ENCODE assay signal across 19 cellular contexts in the genomic region with DNA sequence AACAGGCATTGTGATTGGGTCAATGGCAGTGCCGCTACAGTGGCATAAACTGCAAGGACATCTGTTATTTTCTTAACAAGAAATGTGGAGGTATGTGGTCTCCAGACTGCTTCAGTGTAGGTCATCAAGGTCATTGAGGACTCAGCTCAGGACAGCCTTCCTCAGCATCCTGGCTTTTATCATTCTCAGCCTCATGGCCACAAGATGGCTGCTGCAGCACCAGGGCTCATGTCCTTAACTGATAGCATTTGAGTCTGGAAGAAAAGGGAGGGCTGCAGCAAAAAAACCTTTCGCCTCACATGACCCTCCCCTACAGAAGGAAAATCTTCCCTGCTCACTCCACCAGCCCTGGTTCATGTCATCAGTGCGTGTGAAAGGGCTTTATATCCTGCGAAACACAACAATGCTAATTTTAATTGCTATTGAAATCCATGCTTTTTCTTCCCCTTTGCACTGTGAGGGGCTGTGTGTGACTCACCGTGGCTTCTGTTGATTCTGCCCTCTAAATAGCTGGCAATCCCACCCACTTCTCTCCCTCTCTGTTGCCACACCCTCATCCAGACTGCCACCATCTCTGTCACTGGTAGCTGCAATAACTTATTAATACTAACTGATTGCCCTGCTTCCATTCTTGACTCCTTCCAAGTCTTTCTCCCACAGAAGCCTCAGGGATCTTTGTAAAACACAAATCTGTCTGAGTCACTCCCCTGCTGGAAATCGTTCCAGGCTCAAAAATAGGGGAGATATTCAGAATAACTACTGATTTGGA. TPM values are rescaled to one million over a fixed set of nuclear protein-coding genes. Genes with fewer than 3 reads are reported as not detected.
A peak's percentile ranks its signal among the peaks of the same experiment; 100 is the strongest.
DNase-seq lines count a peak whose midpoint lies in the region; ATAC-seq, FAIRE-seq and TF ChIP-seq lines count a peak whose summit lies in the region.
"Had no signal": no experiment of that assay in that cellular context is flagged by ENCODE, and none has a peak within 500 bp of the region (broad histone marks: within the 10 kb centered on the region; RNA-seq: fewer than 3 reads in every experiment).

No MANE protein-coding gene starts in this region.

- ATAC-seq in A549, result peak in 1 of 2 experiments; percentile 46; a peak in 3 of 6 replicates
- ATAC-seq in HG03520 (IDR thresholded peaks at IDR 0.05; ENCODE audit: unreplicated experiment), result no peak
- no peak for ATAC-seq in GM18867 (IDR thresholded peaks at IDR 0.05; ENCODE audit: unreplicated experiment)
- ATAC-seq: activated CD8-positive, alpha-beta memory T cell treated with anti-CD3 and anti-CD28 coated beads, Interleukin-2, amount 10 ng/mL, durations not matched to agents 7 days and 5 days had no signal

- no peak for TF ChIP-seq CTCF in A549 (IDR thresholded peaks at IDR 0.05)

- WGBS in A549 (ENCODE audit: missing lambda C conversion rate), result 71% methylated on average over 6 of the region's 6 CpGs

- DNase-seq in A549 (ENCODE audit: low read depth in 1 of 2, low spot score in 1 of 2) (no peak), HT1080 (ENCODE audit: low read depth) (peak; percentile 39), astrocyte of the hippocampus (ENCODE audit: low read depth, low spot score) (peak; percentile 56), iris pigment epithelial cell (ENCODE audit: low read depth) (peak; percentile 52), SK-N-DZ (ENCODE audit: low spot score) (no peak), DMS53 (lab: John Stamatoyannopoulos, UW) (no peak)
- DNase-seq: activated B cell treated with CpG ODN at 0.5 μM for 24 hours; activated CD8-positive, alpha-beta memory T cell treated with anti-CD3 and anti-CD28 coated beads, Interleukin-2, amount 10 ng/mL, durations not matched to agents 7 days and 5 days; activated naive CD4-positive, alpha-beta T cell treated with anti-CD3 and anti-CD28 coated beads, Interleukin-2, amount 50 U/mL, for 16 hours; DMS 273 treated with DMSO at 0.1 percent for 48 hours; NCI-H1930; NK-92 treated with Interleukin-12 subunit alpha and Interleukin-12 subunit beta, amount 100 ng/mL, for 24 hours; transverse colon had no signal

- peak overlapping the region; percentile 15; the same call in 2 of the 3 replicates for H3K4me2 ChIP-seq in A549

- TF ChIP-seq EP300 in A549 (IDR thresholded peaks at IDR 0.05), result no peak

- no peak for TF ChIP-seq POLR2A in A549 (IDR thresholded peaks at IDR 0.05; ENCODE audit: low read length)

- CTCF ChIA-PET in A549 (lab: Yijun Ruan, JAX), result interaction anchor here (0.9 to 20.4 kb wide), 7 partner anchors 9 to 39 kb away, joined by 3 to 281 read pairs (median 4); no protein-coding TSS in a partner anchor

- FAIRE-seq in A549 (lab: Jason Lieb, UNC), result no peak

- H3K9me3 ChIP-seq in A549, result no peaks in the 10 kb centered on the region
- H3K9me3 ChIP-seq: transverse colon had no signal

- H3K27ac ChIP-seq in A549, result peak overlapping the region; percentile 53 to 88; a peak in 5 of 6 replicates

- H3K4me1 ChIP-seq in A549, result peaks cover 31% of the 10 kb centered on the region

- TF ChIP-seq RAD21 in A549 (conservative IDR thresholded peaks at IDR 0.05 in 1 of 2, IDR thresholded peaks at IDR 0.05 in 1 of 2), result no peak

- H3K4me3 ChIP-seq in A549, result no peak overlapping the region
- H3K4me3 ChIP-seq: transverse colon had no signal

- POLR2A ChIA-PET in A549 (lab: Yijun Ruan, JAX), result interaction anchor here (1.4 kb wide), 1 partner anchor 14 kb away, joined by 3 read pairs; no protein-coding TSS in a partner anchor

TF ChIP-seq in A549, 52 proteins besides CTCF, POLR2A, EP300 and RAD21:
- TF ChIP-seq TP53 (CRISPR knock-in tag; IDR thresholded peaks at IDR 0.05), result no peak
- TF ChIP-seq CBX8 (IDR thresholded peaks at IDR 0.05), result no peak
- TF ChIP-seq, protein P1, sequence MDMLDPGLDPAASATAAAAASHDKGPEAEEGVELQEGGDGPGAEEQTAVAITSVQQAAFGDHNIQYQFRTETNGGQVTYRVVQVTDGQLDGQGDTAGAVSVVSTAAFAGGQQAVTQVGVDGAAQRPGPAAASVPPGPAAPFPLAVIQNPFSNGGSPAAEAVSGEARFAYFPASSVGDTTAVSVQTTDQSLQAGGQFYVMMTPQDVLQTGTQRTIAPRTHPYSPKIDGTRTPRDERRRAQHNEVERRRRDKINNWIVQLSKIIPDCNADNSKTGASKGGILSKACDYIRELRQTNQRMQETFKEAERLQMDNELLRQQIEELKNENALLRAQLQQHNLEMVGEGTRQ (IDR thresholded peaks at IDR 0.05), result no peak
- TF ChIP-seq FOSB (CRISPR knock-in tag; IDR thresholded peaks at IDR 0.05), result no peak
- TF ChIP-seq, protein P2, sequence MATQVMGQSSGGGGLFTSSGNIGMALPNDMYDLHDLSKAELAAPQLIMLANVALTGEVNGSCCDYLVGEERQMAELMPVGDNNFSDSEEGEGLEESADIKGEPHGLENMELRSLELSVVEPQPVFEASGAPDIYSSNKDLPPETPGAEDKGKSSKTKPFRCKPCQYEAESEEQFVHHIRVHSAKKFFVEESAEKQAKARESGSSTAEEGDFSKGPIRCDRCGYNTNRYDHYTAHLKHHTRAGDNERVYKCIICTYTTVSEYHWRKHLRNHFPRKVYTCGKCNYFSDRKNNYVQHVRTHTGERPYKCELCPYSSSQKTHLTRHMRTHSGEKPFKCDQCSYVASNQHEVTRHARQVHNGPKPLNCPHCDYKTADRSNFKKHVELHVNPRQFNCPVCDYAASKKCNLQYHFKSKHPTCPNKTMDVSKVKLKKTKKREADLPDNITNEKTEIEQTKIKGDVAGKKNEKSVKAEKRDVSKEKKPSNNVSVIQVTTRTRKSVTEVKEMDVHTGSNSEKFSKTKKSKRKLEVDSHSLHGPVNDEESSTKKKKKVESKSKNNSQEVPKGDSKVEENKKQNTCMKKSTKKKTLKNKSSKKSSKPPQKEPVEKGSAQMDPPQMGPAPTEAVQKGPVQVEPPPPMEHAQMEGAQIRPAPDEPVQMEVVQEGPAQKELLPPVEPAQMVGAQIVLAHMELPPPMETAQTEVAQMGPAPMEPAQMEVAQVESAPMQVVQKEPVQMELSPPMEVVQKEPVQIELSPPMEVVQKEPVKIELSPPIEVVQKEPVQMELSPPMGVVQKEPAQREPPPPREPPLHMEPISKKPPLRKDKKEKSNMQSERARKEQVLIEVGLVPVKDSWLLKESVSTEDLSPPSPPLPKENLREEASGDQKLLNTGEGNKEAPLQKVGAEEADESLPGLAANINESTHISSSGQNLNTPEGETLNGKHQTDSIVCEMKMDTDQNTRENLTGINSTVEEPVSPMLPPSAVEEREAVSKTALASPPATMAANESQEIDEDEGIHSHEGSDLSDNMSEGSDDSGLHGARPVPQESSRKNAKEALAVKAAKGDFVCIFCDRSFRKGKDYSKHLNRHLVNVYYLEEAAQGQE (IDR thresholded peaks at IDR 0.05), result no peak
- TF ChIP-seq TFCP2L1 (CRISPR knock-in tag; IDR thresholded peaks at IDR 0.05), result no peak
- TF ChIP-seq, protein P3, sequence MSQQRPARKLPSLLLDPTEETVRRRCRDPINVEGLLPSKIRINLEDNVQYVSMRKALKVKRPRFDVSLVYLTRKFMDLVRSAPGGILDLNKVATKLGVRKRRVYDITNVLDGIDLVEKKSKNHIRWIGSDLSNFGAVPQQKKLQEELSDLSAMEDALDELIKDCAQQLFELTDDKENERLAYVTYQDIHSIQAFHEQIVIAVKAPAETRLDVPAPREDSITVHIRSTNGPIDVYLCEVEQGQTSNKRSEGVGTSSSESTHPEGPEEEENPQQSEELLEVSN (IDR thresholded peaks at IDR 0.05; ENCODE audit: borderline replicate concordance, low read depth), result no peak
- TF ChIP-seq, protein P4, sequence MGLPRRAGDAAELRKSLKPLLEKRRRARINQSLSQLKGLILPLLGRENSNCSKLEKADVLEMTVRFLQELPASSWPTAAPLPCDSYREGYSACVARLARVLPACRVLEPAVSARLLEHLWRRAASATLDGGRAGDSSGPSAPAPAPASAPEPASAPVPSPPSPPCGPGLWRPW (IDR thresholded peaks at IDR 0.05), result no peak
- TF ChIP-seq EHF (CRISPR knock-in tag; IDR thresholded peaks at IDR 0.05), result no peak
TF ChIP-seq in A549: peak in this region for 0.

RNA-seq across cellular contexts. Expression of a gene that starts 43.8 kb away (rescaled TPM):
- polyA plus RNA-seq in A549 (2011; rRNA removed), result 1.8 and 2.3 TPM in 2 replicates
- 4.9 and 6.3 TPM in 2 replicates for polyA plus RNA-seq in A549 (2012; cell fraction: cytosol; rRNA removed)
- 5.5 and 5.8 TPM in 2 replicates for polyA plus RNA-seq in A549 (2012; cell fraction: nucleus; rRNA removed)
- polyA plus RNA-seq in A549 (2017; fragmentation: RNase III; extraction: RNeasy Plus Mini Kit Qiagen cat#74134 plus additional on column Dnase treatment), result 2.6 to 5.8 TPM (median 5.4 TPM) in 3 replicates
- 1.7 and 3.4 TPM in 2 replicates for polyA minus RNA-seq in A549 (2011; rRNA and poly(A)+ RNA removed)
- not detected in 2 replicates for total RNA-seq in HT1080 (2014; rRNA removed; shearing (Covaris generic))
- not detected in 2 replicates for polyA plus RNA-seq in HT1080 (2015; cell fraction: cytosol; rRNA removed)
- polyA plus RNA-seq in HT1080 (2015; cell fraction: nucleus; rRNA removed), result not detected in 2 replicates
- 0.44 TPM in 1 of 2 replicates, not detected in the other for polyA plus RNA-seq in SK-N-DZ (2014; cell fraction: cytosol; rRNA removed)
- polyA plus RNA-seq in SK-N-DZ (2014; cell fraction: nucleus; rRNA removed), result 0.81 and 8.5 TPM in 2 replicates
- total RNA-seq: activated B cell treated with CpG ODN at 0.5 μM for 24 hours; activated CD8-positive, alpha-beta memory T cell treated with anti-CD3 and anti-CD28 coated beads, Interleukin-2, amount 10 ng/mL, durations not matched to agents 7 days and 5 days; cerebellum; epithelial cell of proximal tubule; lower leg skin had no signal
- polyA plus RNA-seq: neural cell had no signal

Comparison
In these comparisons a context has a peak if more than half of its experiments do, and no peak if none do; other contexts are left out.
1. DNase-seq: peak in HT1080 (single experiment), astrocyte of the hippocampus (single experiment) and iris pigment epithelial cell (single experiment); none in A549 (0 of 2), SK-N-DZ (single experiment) and DMS53 (single experiment).